In genomic region chr4:146029147-146029546, GRCh38 we compare ENCODE assay signal across 12 cellular contexts.
DNase-seq lines count a peak whose midpoint lies in the region; ATAC-seq and TF ChIP-seq lines count a peak whose summit lies in the region.
"Had no signal": no experiment of that assay in that cellular context is flagged by ENCODE, and none has a peak within 500 bp of the region (broad histone marks: within the 10 kb centered on the region; RNA-seq: fewer than 3 reads in every experiment).

No MANE protein-coding gene starts in this region.

- no peak overlapping the region for H3K27ac ChIP-seq in thyroid gland
- no peak overlapping the region for H3K27ac ChIP-seq in left ventricle myocardium inferior (replicated peaks)
- H3K27ac ChIP-seq: prostate gland had no signal

- H3K27me3 ChIP-seq in thyroid gland = no peaks in the 10 kb centered on the region
- H3K27me3 ChIP-seq in left ventricle myocardium inferior (ENCODE audit: low read depth) = peaks cover 16% of the 10 kb centered on the region

- H3K4me3 ChIP-seq in fibroblast of mammary gland (ENCODE audit: control insufficient read depth, low read depth, low read length) (no peak overlapping the region), thyroid gland (replicated peaks in 1 of 3) (no peak overlapping the region), left ventricle myocardium inferior (no peak overlapping the region)
- H3K4me3 ChIP-seq: prostate gland had no signal

- ATAC-seq in GM18499 (IDR thresholded peaks at IDR 0.05; ENCODE audit: insufficient read depth, unreplicated experiment) = peak; percentile 58
- peak; percentile 56 for ATAC-seq in GM21576 (IDR thresholded peaks at IDR 0.05; ENCODE audit: unreplicated experiment)
- peak; percentile 64 for ATAC-seq in HG03439 (IDR thresholded peaks at IDR 0.05; ENCODE audit: unreplicated experiment)

- intact Hi-C loops in thyroid gland (cut with DNase I) (no loop called here), left ventricle myocardium inferior (cut with micrococcal nuclease) (no loop called here)

- no peak for TF ChIP-seq CTCF in fibroblast of mammary gland (conservative IDR thresholded peaks at IDR 0.05; ENCODE audit: control insufficient read depth, insufficient read depth, low read depth, low read length)
- TF ChIP-seq CTCF in thyroid gland (IDR thresholded peaks at IDR 0.05) = no peak
- no peak for TF ChIP-seq CTCF in left ventricle myocardium inferior (IDR thresholded peaks at IDR 0.05; ENCODE audit: borderline replicate concordance)

- DNase-seq in fibroblast of mammary gland (ENCODE audit: low read depth) (peak; percentile 38), DMS79 treated with DMSO at 0.1 percent for 48 hours (lab: John Stamatoyannopoulos, UW) (no peak), thyroid gland (no peak), COLO829 (ENCODE audit: low spot score) (no peak), left ventricle myocardium inferior (no peak)
- DNase-seq: activated T-cell treated with anti-CD3 and anti-CD28 coated beads, Interleukin-2, amount 50 U/mL, for 1 hour; effector memory CD4-positive, alpha-beta T cell; left colon had no signal

- WGBS in thyroid gland, 2 donors = 78 to 94% methylated on average over 3 of the region's 3 CpGs

- TF ChIP-seq POLR2A in thyroid gland (IDR thresholded peaks at IDR 0.05) = no peak

- no peaks in the 10 kb centered on the region for H3K4me1 ChIP-seq in thyroid gland
- H3K4me1 ChIP-seq in left ventricle myocardium inferior = no peaks in the 10 kb centered on the region

- no peaks in the 10 kb centered on the region for H3K9me3 ChIP-seq in thyroid gland
- no peaks in the 10 kb centered on the region for H3K9me3 ChIP-seq in left ventricle myocardium inferior (replicated peaks)
- H3K9me3 ChIP-seq: prostate gland had no signal

- H3K36me3 ChIP-seq in thyroid gland (no peaks in the 10 kb centered on the region), left ventricle myocardium inferior (no peaks in the 10 kb centered on the region)
- H3K36me3 ChIP-seq: prostate gland had no signal
